21 cellular contexts compared by ENCODE assay signal in the genomic region with DNA sequence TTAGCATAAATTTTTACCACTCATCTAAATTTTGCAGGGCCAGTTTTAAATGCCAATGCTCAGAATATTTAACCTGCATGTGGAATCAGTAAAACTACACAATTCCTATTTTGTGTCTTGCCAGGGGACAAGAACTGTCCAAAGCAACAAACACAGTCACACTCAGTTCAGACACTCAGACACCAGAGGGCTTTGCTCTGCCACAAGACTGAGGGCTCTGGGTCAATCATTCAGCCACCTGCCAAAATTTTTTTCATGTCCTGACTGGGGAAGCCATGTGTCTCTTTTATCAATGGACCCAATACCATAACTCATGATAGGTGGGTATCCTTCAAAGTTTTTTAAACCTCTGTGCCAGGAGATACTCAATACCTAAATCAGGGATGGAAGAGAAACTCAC.
DNase-seq lines count a peak whose midpoint lies in the region; ATAC-seq and TF ChIP-seq lines count a peak whose summit lies in the region.
"Had no signal": no experiment of that assay in that cellular context is flagged by ENCODE, and none has a peak within 500 bp of the region (broad histone marks: within the 10 kb centered on the region; RNA-seq: fewer than 3 reads in every experiment).

No MANE protein-coding gene starts in this region.

- H3K9me3 ChIP-seq in OCI-LY1 (ENCODE audit: low read length) (no peaks in the 10 kb centered on the region), lower lobe of right lung (no peaks in the 10 kb centered on the region)
- H3K9me3 ChIP-seq: body of pancreas, SJCRH30 had no signal

- H3K9ac ChIP-seq in OCI-LY1 (ENCODE audit: low read length): no peak overlapping the region
- H3K9ac ChIP-seq: parathyroid adenoma had no signal

- intact Hi-C loops in lower lobe of right lung (cut with DNase I): no loop called here

- peak; percentile 28 for DNase-seq in GM12865 (ENCODE audit: low read depth)
- no peak for DNase-seq in lower lobe of right lung
- DNase-seq in Ammon's horn (ENCODE audit: low spot score): no peak
- DNase-seq: ACHN; activated CD4-positive, CD25-positive, alpha-beta regulatory T cell; body of pancreas; CD4-positive, alpha-beta T cell; DMS79 treated with DMSO at 0.1 percent for 48 hours; hypothalamus; KBM-7; NCI-H524 treated with DMSO at 0.1 percent for 48 hours; SJCRH30; stimulated activated CD4-positive, alpha-beta T cell treated with anti-CD3 and anti-CD28 coated beads, Interleukin-2, amount 100 ng/mL, for 24 hours; stimulated activated naive CD8-positive, alpha-beta T cell treated with anti-CD3 and anti-CD28 coated beads, Interleukin-15, amount 100 ng/mL, for 72 hours had no signal

- H3K79me2 ChIP-seq in OCI-LY1 (ENCODE audit: insufficient read depth, low read length): no peaks in the 10 kb centered on the region
- H3K79me2 ChIP-seq: parathyroid adenoma had no signal

- TF ChIP-seq CTCF in GM12865 (IDR thresholded peaks at IDR 0.05; ENCODE audit: insufficient read depth, low read depth, low read length, missing control alignments) (no peak), OCI-LY1 (IDR thresholded peaks at IDR 0.05; ENCODE audit: low read length) (peak; percentile 13; the same call in 1 of the 2 replicates), lower lobe of right lung (IDR thresholded peaks at IDR 0.05) (no peak)

- peak; percentile 46 for ATAC-seq in GM19324 (IDR thresholded peaks at IDR 0.05; ENCODE audit: low FRiP score, unreplicated experiment)
- ATAC-seq in HG02798 (IDR thresholded peaks at IDR 0.05; ENCODE audit: poor library complexity, unreplicated experiment): peak; percentile 64
- no peak for ATAC-seq in lower lobe of right lung
- ATAC-seq in HG02884 (IDR thresholded peaks at IDR 0.05; ENCODE audit: unreplicated experiment): no peak
- no peak for ATAC-seq in GM21717 (IDR thresholded peaks at IDR 0.05; ENCODE audit: unreplicated experiment)
- ATAC-seq: body of pancreas; natural killer cell treated with Interleukin-12 subunit alpha and Interleukin-12 subunit beta and Interleukin-15 and Interleukin-18, amount 100 ng/mL, for 72 hours; stimulated activated naive CD8-positive, alpha-beta T cell treated with anti-CD3 and anti-CD28 coated beads, Interleukin-15, amount 100 ng/mL, for 72 hours had no signal

- no peak overlapping the region for H3K4me2 ChIP-seq in OCI-LY1 (ENCODE audit: low read length)

- H3K4me1 ChIP-seq in OCI-LY1 (ENCODE audit: insufficient read depth, low read length, severe bottlenecking): no peaks in the 10 kb centered on the region
- H3K4me1 ChIP-seq in lower lobe of right lung: no peaks in the 10 kb centered on the region
- H3K4me1 ChIP-seq: parathyroid adenoma, SJCRH30 had no signal

- H3F3A ChIP-seq in OCI-LY1 (ENCODE audit: insufficient read depth, low read length): no peaks in the 10 kb centered on the region

- no peak overlapping the region for H3K4me3 ChIP-seq in GM12865 (ENCODE audit: low read depth, low read length)
- no peak overlapping the region for H3K4me3 ChIP-seq in OCI-LY1 (ENCODE audit: low read depth, low read length, poor library complexity, severe bottlenecking)
- no peak overlapping the region for H3K4me3 ChIP-seq in lower lobe of right lung
- H3K4me3 ChIP-seq: body of pancreas, SJCRH30 had no signal

- H4K20me1 ChIP-seq in OCI-LY1 (ENCODE audit: insufficient read depth, low read length): no peaks in the 10 kb centered on the region

- no peaks in the 10 kb centered on the region for H3K9me2 ChIP-seq in OCI-LY1 (ENCODE audit: low read depth, low read length)

- H3K27ac ChIP-seq in OCI-LY1 (ENCODE audit: low read depth, low read length, poor library complexity, severe bottlenecking): no peak overlapping the region
- no peak overlapping the region for H3K27ac ChIP-seq in lower lobe of right lung
- H3K27ac ChIP-seq: body of pancreas, parathyroid adenoma, SJCRH30 had no signal

- H2AFZ ChIP-seq in OCI-LY1 (ENCODE audit: low read length): no peak overlapping the region
- H2AFZ ChIP-seq: parathyroid adenoma had no signal

- no peaks in the 10 kb centered on the region for H3K36me3 ChIP-seq in OCI-LY1 (ENCODE audit: insufficient read depth, low read length)
- no peaks in the 10 kb centered on the region for H3K36me3 ChIP-seq in lower lobe of right lung
- H3K36me3 ChIP-seq: SJCRH30 had no signal

- H3K27me3 ChIP-seq in OCI-LY1 (ENCODE audit: insufficient read depth, low read length): no peaks in the 10 kb centered on the region
- no peaks in the 10 kb centered on the region for H3K27me3 ChIP-seq in lower lobe of right lung (ENCODE audit: low read depth)
- H3K27me3 ChIP-seq: body of pancreas, SJCRH30 had no signal

Comparison
In these comparisons a context has a peak if more than half of its experiments do, and no peak if none do; other contexts are left out.
1. ATAC-seq: peak in GM19324 (single experiment) and HG02798 (single experiment); none in lower lobe of right lung (0 of 2), HG02884 (single experiment) and GM21717 (single experiment).